In genomic region chr3:64221564-64222257, GRCh38 we compare ENCODE assay signal across 16 cellular contexts. TPM values are rescaled to one million over a fixed set of nuclear protein-coding genes. Genes with fewer than 3 reads are reported as not detected.
DNase-seq lines count a peak whose midpoint lies in the region; ATAC-seq and TF ChIP-seq lines count a peak whose summit lies in the region.
"Had no signal": no experiment of that assay in that cellular context is flagged by ENCODE, and none has a peak within 500 bp of the region (broad histone marks: within the 10 kb centered on the region; RNA-seq: fewer than 3 reads in every experiment).

No MANE protein-coding gene starts in this region.

- no peaks in the 10 kb centered on the region for H3K9me3 Mint-ChIP-seq in chondrocyte (ENCODE audit: low read depth)
- H3K9me3 Mint-ChIP-seq: activated T-cell treated with anti-CD3 and anti-CD28 coated beads, Interleukin-2, amount 50 U/mL, for 24 hours; T-helper 2 cell treated with Interferon-gamma antibody and Interleukin-4, amounts not matched to agents 5 μg/mL and 100 μg/mL, for 36 hours had no signal

- H3F3A ChIP-seq in MM.1S (ENCODE audit: insufficient read depth, low read length): peaks cover 20% of the 10 kb centered on the region

- peaks cover 78% of the 10 kb centered on the region for H3K79me2 ChIP-seq in MM.1S (ENCODE audit: low read length)

- ATAC-seq in GM18519 (IDR thresholded peaks at IDR 0.05; ENCODE audit: low FRiP score, unreplicated experiment): no peak
- no peak for ATAC-seq in upper lobe of right lung
- ATAC-seq: left lung had no signal

- peak overlapping the region; percentile 66; the same call in 1 of the 2 replicates for H3K4me3 ChIP-seq in MM.1S (ENCODE audit: low read length)
- H3K4me3 ChIP-seq in muscle layer of colon (ENCODE audit: low read depth in 1 of 2, low read length in 2 of 2): peak overlapping the region in 1 of 2 donors; percentile 12
- H3K4me3 ChIP-seq in stomach smooth muscle (ENCODE audit: low read length in 2 of 2): peak overlapping the region; percentile 16 to 24
- H3K4me3 ChIP-seq in upper lobe of right lung: no peak overlapping the region

- H3K36me3 ChIP-seq in MM.1S (replicated peaks; ENCODE audit: insufficient read depth, low read length): no peaks in the 10 kb centered on the region
- H3K36me3 ChIP-seq in muscle layer of colon (ENCODE audit: insufficient read depth, low read length): no peaks in the 10 kb centered on the region
- H3K36me3 ChIP-seq in stomach smooth muscle (ENCODE audit: control insufficient read depth in 2 of 2, insufficient read depth in 2 of 2, low read length in 2 of 2): no peaks in the 10 kb centered on the region
- H3K36me3 ChIP-seq in upper lobe of right lung: no peaks in the 10 kb centered on the region
- H3K36me3 ChIP-seq: left lung, neutrophil had no signal

- H3K4me2 ChIP-seq in MM.1S (ENCODE audit: low read depth, low read length): peak overlapping the region; percentile 85

- no peaks in the 10 kb centered on the region for H3K27me3 Mint-ChIP-seq in chondrocyte (ENCODE audit: low read depth)

- no peaks in the 10 kb centered on the region for H4K20me1 ChIP-seq in MM.1S (ENCODE audit: insufficient read depth, low read length)

- peaks cover 88% of the 10 kb centered on the region for H3K4me1 Mint-ChIP-seq in chondrocyte (ENCODE audit: low read depth)

- H3K27me3 ChIP-seq in MM.1S (replicated peaks; ENCODE audit: insufficient read depth, low read length) (no peaks in the 10 kb centered on the region), muscle layer of colon (ENCODE audit: control insufficient read depth in 1 of 2, insufficient read depth in 2 of 2, low read length in 2 of 2) (no peaks in the 10 kb centered on the region), stomach smooth muscle (ENCODE audit: control insufficient read depth in 1 of 2, insufficient read depth in 2 of 2, low read length in 2 of 2) (no peaks in the 10 kb centered on the region), upper lobe of right lung (no peaks in the 10 kb centered on the region)
- H3K27me3 ChIP-seq: left lung had no signal

- H3K27ac ChIP-seq in MM.1S (ENCODE audit: low read length) (no peak overlapping the region; the same call in 1 of the 2 replicates), muscle layer of colon (ENCODE audit: low read depth, low read length) (peak overlapping the region; percentile 67), stomach smooth muscle (ENCODE audit: low read length) (peak overlapping the region; percentile 82), upper lobe of right lung (no peak overlapping the region)
- H3K27ac ChIP-seq: neutrophil had no signal

- no peak overlapping the region for H2AFZ ChIP-seq in MM.1S (ENCODE audit: low read length)

- TF ChIP-seq CTCF in MM.1S (IDR thresholded peaks at IDR 0.05; ENCODE audit: low read length) (no peak), chondrocyte (IDR thresholded peaks at IDR 0.05) (peak; percentile 50), upper lobe of right lung (IDR thresholded peaks at IDR 0.05) (no peak)

- H3K4me1 ChIP-seq in MM.1S (ENCODE audit: low read length): peaks cover 25% of the 10 kb centered on the region
- H3K4me1 ChIP-seq in muscle layer of colon (ENCODE audit: insufficient read depth, low read length): peaks cover 92% of the 10 kb centered on the region
- peaks cover 81% of the 10 kb centered on the region for H3K4me1 ChIP-seq in stomach smooth muscle (ENCODE audit: control insufficient read depth, insufficient read depth, low read length)
- H3K4me1 ChIP-seq in upper lobe of right lung: peaks cover 32% of the 10 kb centered on the region

- DNase-seq in MM.1S (no peak), chondrocyte (ENCODE audit: low spot score) (no peak), NK-92 (lab: John Stamatoyannopoulos, UW; ENCODE audit: unreplicated experiment) (no peak), NCI-H2171 (lab: John Stamatoyannopoulos, UW) (no peak), upper lobe of right lung (no peak)
- DNase-seq: activated CD4-positive, alpha-beta T cell treated with anti-CD3 and anti-CD28 coated beads for 48 hours; activated T-cell treated with anti-CD3 and anti-CD28 coated beads, Interleukin-2, amount 50 U/mL, for 24 hours; erythroblast; left lung; NCI-H1930; NCI-H524 treated with DMSO at 0.1 percent for 48 hours had no signal

- intact Hi-C loops in upper lobe of right lung (cut with DNase I): no loop called here

- H3K9ac ChIP-seq in MM.1S (ENCODE audit: low read length) (peak overlapping the region; percentile 18; the same call in 1 of the 2 replicates), muscle layer of colon (ENCODE audit: low read length) (no peak overlapping the region), stomach smooth muscle (ENCODE audit: low read length in 2 of 2) (no peak overlapping the region)

- no peak overlapping the region for H3K4me3 Mint-ChIP-seq in chondrocyte (ENCODE audit: unreplicated experiment)
- H3K4me3 Mint-ChIP-seq: activated T-cell treated with anti-CD3 and anti-CD28 coated beads, Interleukin-2, amount 50 U/mL, for 24 hours; T-helper 2 cell treated with Interferon-gamma antibody and Interleukin-4, amounts not matched to agents 5 μg/mL and 100 μg/mL, for 36 hours had no signal

- no peaks in the 10 kb centered on the region for H3K9me2 ChIP-seq in MM.1S (replicated peaks; ENCODE audit: insufficient read depth, low read length)

- H3K9me3 ChIP-seq in MM.1S (replicated peaks; ENCODE audit: insufficient read depth, low read length) (no peaks in the 10 kb centered on the region), muscle layer of colon (ENCODE audit: low read length) (no peaks in the 10 kb centered on the region), stomach smooth muscle (ENCODE audit: control insufficient read depth in 2 of 2, low read length in 2 of 2) (no peaks in the 10 kb centered on the region), upper lobe of right lung (no peaks in the 10 kb centered on the region)
- H3K9me3 ChIP-seq: left lung, neutrophil had no signal

- H3K36me3 Mint-ChIP-seq in chondrocyte (ENCODE audit: low read depth): no peaks in the 10 kb centered on the region

- peak overlapping the region; percentile 89 for H3K27ac Mint-ChIP-seq in chondrocyte (ENCODE audit: unreplicated experiment)
- H3K27ac Mint-ChIP-seq: activated T-cell treated with anti-CD3 and anti-CD28 coated beads, Interleukin-2, amount 50 U/mL, for 24 hours; T-helper 2 cell treated with Interferon-gamma antibody and Interleukin-4, amounts not matched to agents 5 μg/mL and 100 μg/mL, for 36 hours had no signal

RNA-seq across cellular contexts. Expression of gene PRICKLE2, which starts 3.6 kb away (rescaled TPM):
- total RNA-seq in chondrocyte (48.2 to 103 TPM (median 60.5 TPM) in 3 replicates), upper lobe of right lung (37.2 TPM)

Comparison
In these comparisons a context has a peak if more than half of its experiments do, and no peak if none do; other contexts are left out.
1. H3K27ac ChIP-seq: peak in muscle layer of colon (single experiment) and stomach smooth muscle (single experiment); none in MM.1S (single experiment) and upper lobe of right lung (single experiment).